Comparison of ENCODE assay signal across 9 cellular contexts in genomic region chr1:236065509-236066005, GRCh38. TPM values are rescaled to one million over a fixed set of nuclear protein-coding genes. Genes with fewer than 3 reads are reported as not detected.
DNase-seq lines count a peak whose midpoint lies in the region; ATAC-seq, FAIRE-seq and TF ChIP-seq lines count a peak whose summit lies in the region.
"Had no signal": no experiment of that assay in that cellular context is flagged by ENCODE, and none has a peak within 500 bp of the region (broad histone marks: within the 10 kb centered on the region; RNA-seq: fewer than 3 reads in every experiment).

No MANE protein-coding gene starts in this region.

- H3K27ac ChIP-seq in 22Rv1 (no peak overlapping the region), IMR-90 (ENCODE audit: insufficient read depth, low read length) (peak overlapping the region; percentile 5; the same call in 1 of the 2 replicates), endothelial cell of umbilical vein (ENCODE audit: insufficient read depth, low read depth, low read length) (no peak overlapping the region), muscle layer of colon (ENCODE audit: low read depth, low read length) (peak overlapping the region; percentile 98)

- H3K9ac ChIP-seq in IMR-90 (ENCODE audit: low read depth, low read length): peak overlapping the region; percentile 51
- peak overlapping the region; percentile 75 for H3K9ac ChIP-seq in endothelial cell of umbilical vein (replicated peaks; ENCODE audit: extremely low read depth, insufficient read depth, low read length)
- H3K9ac ChIP-seq in muscle layer of colon (ENCODE audit: low read length): peak overlapping the region; percentile 94

- H2BK20ac ChIP-seq in IMR-90 (ENCODE audit: low read depth, low read length): no peak overlapping the region

- no peak overlapping the region for H3K56ac ChIP-seq in IMR-90 (ENCODE audit: extremely low read depth, insufficient read depth, low read length)

- H2BK15ac ChIP-seq in IMR-90 (ENCODE audit: low read depth, low read length): 0 out of 3 replicates have a peak overlapping the region, but pooled peaks have one; percentile 45

- peak overlapping the region; percentile 22; the same call in 1 of the 2 replicates for H3K18ac ChIP-seq in IMR-90 (ENCODE audit: low read depth, low read length)

- dilution Hi-C loops in IMR-90 (cut with HindIII; ENCODE audit: low sequenced_read_pairs, unreplicated experiment): no loop called here
- dilution Hi-C loops in endothelial cell of umbilical vein (cut with MboI; ENCODE audit: extremely low pct_ligation_motif_present, low sequenced_read_pairs): no loop called here

- no peak for ATAC-seq in IMR-90 (ENCODE audit: low read depth)

- peaks cover 20% of the 10 kb centered on the region in 2 experiments for H3K79me1 ChIP-seq in IMR-90 (ENCODE audit: low read depth in 1 of 2, low read length in 2 of 2)

- no peak for FAIRE-seq in endothelial cell of umbilical vein (lab: Jason Lieb, UNC)
- FAIRE-seq: G401.6 had no signal

- H2AFZ ChIP-seq in IMR-90 (replicated peaks; ENCODE audit: low read length, poor library complexity): peak overlapping the region; percentile 97
- H2AFZ ChIP-seq in endothelial cell of umbilical vein (ENCODE audit: low read depth, low read length): peak overlapping the region; percentile 96

- BruUV-seq in IMR-90 (replicated peaks; lab: Mats Ljungman, UMichigan) (no TSS peak), endothelial cell of umbilical vein (replicated peaks; lab: Mats Ljungman, UMichigan) (no TSS peak)

- H3K4me1 ChIP-seq in IMR-90 (ENCODE audit: control insufficient read depth, insufficient read depth, low read length) (peaks cover 3% of the 10 kb centered on the region; the same call in 1 of the 2 replicates), endothelial cell of umbilical vein (ENCODE audit: control insufficient read depth, extremely low read depth, insufficient read depth, low read length) (peaks cover 8% of the 10 kb centered on the region), muscle layer of colon (ENCODE audit: insufficient read depth, low read length) (peaks cover 34% of the 10 kb centered on the region)

- TF ChIP-seq POLR2A in IMR-90 (IDR thresholded peaks at IDR 0.05; ENCODE audit: low read depth, low read length) (no peak), endothelial cell of umbilical vein (IDR thresholded peaks at IDR 0.05; ENCODE audit: low read depth, low read length) (no peak)

- H3K4me2 ChIP-seq in IMR-90 (ENCODE audit: low read depth, low read length) (peak overlapping the region; percentile 81), endothelial cell of umbilical vein (ENCODE audit: insufficient read depth, low read length) (peak overlapping the region; percentile 64)

- WGBS in IMR-90 (ENCODE audit: extremely low coverage in 2 of 2, insufficient read length in 1 of 2), 2 experiments: 22% methylated on average over 7 of the region's 17 CpGs; no CpG with 5 or more reads in 1 of the 2 experiments

- H3K9me3 ChIP-seq in IMR-90 (ENCODE audit: control insufficient read depth, insufficient read depth, low read length) (peaks cover under 1% of the 10 kb centered on the region; the same call in 1 of the 2 replicates), endothelial cell of umbilical vein (replicated peaks; ENCODE audit: control insufficient read depth, insufficient read depth, low read length) (no peaks in the 10 kb centered on the region), muscle layer of colon (ENCODE audit: low read length) (no peaks in the 10 kb centered on the region)

- TF ChIP-seq CTCF in 22Rv1 (IDR thresholded peaks at IDR 0.05) (0 out of 2 replicates have a peak, but pooled peaks have one; percentile 28), IMR-90 (conservative IDR thresholded peaks at IDR 0.05; ENCODE audit: low read depth, low read length) (no peak), endothelial cell of umbilical vein (IDR thresholded peaks at IDR 0.05; ENCODE audit: extremely low read depth in 1 of 2, insufficient read depth in 1 of 2, low read depth in 1 of 2, low read length in 2 of 2) (no peak)

- no peak overlapping the region for H2BK5ac ChIP-seq in IMR-90 (ENCODE audit: low read depth, low read length, poor library complexity, severe bottlenecking)

- H3K23ac ChIP-seq in IMR-90 (ENCODE audit: low read depth, low read length): peak overlapping the region; percentile 81

- H4K5ac ChIP-seq in IMR-90 (ENCODE audit: low read depth, low read length): 0 out of 2 replicates have a peak overlapping the region, but pooled peaks have one; percentile 9

- H3K79me2 ChIP-seq in endothelial cell of umbilical vein (ENCODE audit: control insufficient read depth, insufficient read depth, low read length): peaks cover 4% of the 10 kb centered on the region

- H3K9me1 ChIP-seq in IMR-90 (ENCODE audit: insufficient read depth, low read length): no peaks in the 10 kb centered on the region
- no peaks in the 10 kb centered on the region for H3K9me1 ChIP-seq in endothelial cell of umbilical vein (replicated peaks; ENCODE audit: control insufficient read depth, extremely low read depth, insufficient read depth, low read length)

- intact Hi-C loops in IMR-90 (cut with micrococcal nuclease) (loop anchor here (2.0 kb wide), 1 partner anchor 199 kb away; the partner anchor contains the start of gene LYST), endothelial cell of umbilical vein (cut with micrococcal nuclease) (loop anchor here (1.0 to 10.0 kb wide), 6 partner anchors 21 to 561 kb away; partner anchors contain the start of genes B3GALNT2 and HEATR1)

- peak overlapping the region; percentile 69; the same call in 1 of the 2 replicates for H3K4ac ChIP-seq in IMR-90 (ENCODE audit: low read depth, low read length)

- H4K8ac ChIP-seq in IMR-90 (ENCODE audit: low read depth in 2 of 2, low read length in 2 of 2): peak overlapping the region in 1 of 2 experiments; percentile 56; a peak in 1 of 4 replicates

- POLR2A ChIA-PET in IMR-90 (lab: Charles Lee; ENCODE audit: unreplicated experiment) (no interaction called here), endothelial cell of umbilical vein (lab: Charles Lee) (no interaction called here)

- peak overlapping the region; percentile 6 for H2AK9ac ChIP-seq in IMR-90 (replicated peaks; ENCODE audit: low read depth, low read length, poor library complexity)

- peak overlapping the region; percentile 25; the same call in 1 of the 2 replicates for H2AK5ac ChIP-seq in IMR-90 (ENCODE audit: low read depth, low read length)

- peak overlapping the region; percentile 63 for H2BK120ac ChIP-seq in IMR-90 (ENCODE audit: low read depth, low read length)

- TF ChIP-seq RAD21 in IMR-90 (IDR thresholded peaks at IDR 0.05; ENCODE audit: low read length): no peak

- H3K27me3 ChIP-seq in IMR-90 (ENCODE audit: control insufficient read depth, insufficient read depth, low read length) (no peaks in the 10 kb centered on the region), endothelial cell of umbilical vein (ENCODE audit: control insufficient read depth in 2 of 2, insufficient read depth in 2 of 2, low read length in 2 of 2) (peaks cover 0 to under 1% of the 10 kb centered on the region in 2 experiments), muscle layer of colon (ENCODE audit: control insufficient read depth in 1 of 2, insufficient read depth in 2 of 2, low read length in 2 of 2) (no peaks in the 10 kb centered on the region)

- H3K14ac ChIP-seq in IMR-90 (replicated peaks; ENCODE audit: low read depth, low read length): no peak overlapping the region; the same call in 1 of the 2 replicates

- DNase-seq in IMR-90 (no peak), endothelial cell of umbilical vein (ENCODE audit: low read depth, low spot score) (no peak), HUDEP-2 (lab: John Stamatoyannopoulos, UW; ENCODE audit: unreplicated experiment in 76 of 76) (no peak), cerebellar nuclear complex (lab: John Stamatoyannopoulos, UW) (no peak), COR-L47 (lab: John Stamatoyannopoulos, UW) (no peak), NCI-H1436 treated with DMSO at 0.1 percent for 48 hours (lab: John Stamatoyannopoulos, UW) (no peak)

- H3K4me3 ChIP-seq in IMR-90 (ENCODE audit: insufficient read depth, low read depth, low read length): peak overlapping the region; percentile 78
- H3K4me3 ChIP-seq in endothelial cell of umbilical vein (replicated peaks in 1 of 3; ENCODE audit: insufficient read depth in 1 of 3, low read depth in 1 of 3, low read length in 3 of 3): peak overlapping the region; percentile 75 to 89 (median 89)
- peak overlapping the region; percentile 92 to 95 for H3K4me3 ChIP-seq in muscle layer of colon (ENCODE audit: low read depth in 1 of 2, low read length in 2 of 2)

- no peaks in the 10 kb centered on the region for H4K20me1 ChIP-seq in IMR-90 (ENCODE audit: insufficient read depth, low read length)
- H4K20me1 ChIP-seq in endothelial cell of umbilical vein (replicated peaks; ENCODE audit: control insufficient read depth, extremely low read depth, insufficient read depth, low read length): no peaks in the 10 kb centered on the region

- in situ Hi-C loops in IMR-90 (cut with MboI; ENCODE audit: low sequenced_read_pairs): no loop called here

- no peaks in the 10 kb centered on the region for H3K36me3 ChIP-seq in IMR-90 (ENCODE audit: control insufficient read depth, insufficient read depth, low read length)
- H3K36me3 ChIP-seq in endothelial cell of umbilical vein (ENCODE audit: control insufficient read depth in 2 of 2, extremely low read depth in 1 of 2, insufficient read depth in 2 of 2, low read length in 2 of 2): no peaks in the 10 kb centered on the region
- peaks cover 10% of the 10 kb centered on the region for H3K36me3 ChIP-seq in muscle layer of colon (ENCODE audit: insufficient read depth, low read length)

- CTCF ChIA-PET in IMR-90 (lab: Yijun Ruan, JAX) (interaction anchor here (0.9 to 1.4 kb wide), 2 partner anchors 14 to 35 kb away, joined by 3 read pairs; no protein-coding TSS in a partner anchor), endothelial cell of umbilical vein (lab: Charles Lee) (interaction anchor here (1.5 to 3.5 kb wide), 2 partner anchors 87 to 93 kb away, joined by 4 to 24 read pairs; no protein-coding TSS in a partner anchor)

- H4K91ac ChIP-seq in IMR-90 (ENCODE audit: insufficient read depth, low read depth, low read length): peak overlapping the region; percentile 72; the same call in 1 of the 2 replicates

RNA-seq across cellular contexts. Expression of gene NID1, which starts 0.7 kb away (rescaled TPM):
- total RNA-seq in IMR-90 (2012; rRNA removed): 21.9 and 23.9 TPM in 2 replicates
- polyA plus RNA-seq in IMR-90 (2012; rRNA removed): 80.8 and 83.3 TPM in 2 replicates
- polyA plus RNA-seq in IMR-90 (2012; cell fraction: cytosol; rRNA removed): 47.5 and 63.2 TPM in 2 replicates
- polyA plus RNA-seq in IMR-90 (2012; cell fraction: nucleus; rRNA removed; ENCODE audit: low replicate concordance): 33.2 and 41.3 TPM in 2 replicates
- total RNA-seq in endothelial cell of umbilical vein: 87.0 and 102 TPM in 2 replicates
- polyA plus RNA-seq in endothelial cell of umbilical vein: 87.8 and 109 TPM in 2 replicates
- polyA plus RNA-seq in endothelial cell of umbilical vein (2011; cell fraction: cytosol; rRNA removed): 84.1 and 87.7 TPM in 2 replicates
- 75.6 and 82.9 TPM in 2 replicates for polyA plus RNA-seq in endothelial cell of umbilical vein (2011; cell fraction: nucleus; rRNA removed)
- 63.2 and 88.4 TPM in 2 replicates for polyA plus RNA-seq in endothelial cell of umbilical vein (2012)
- 129 and 153 TPM in 2 replicates for polyA minus RNA-seq in endothelial cell of umbilical vein
- polyA minus RNA-seq in endothelial cell of umbilical vein (2011; cell fraction: cytosol; rRNA and poly(A)+ RNA removed): not detected
- 49.7 and 57.7 TPM in 2 replicates for polyA minus RNA-seq in endothelial cell of umbilical vein (2011; cell fraction: nucleus; rRNA and poly(A)+ RNA removed)

Comparison
In these comparisons a context has a peak if more than half of its experiments do, and no peak if none do; other contexts are left out.
1. H3K27ac ChIP-seq: peak in IMR-90 (single experiment) and muscle layer of colon (single experiment); none in 22Rv1 (single experiment) and endothelial cell of umbilical vein (single experiment).
2. Peak in every context shown above with its lines, with median percentiles within 50 percentile points of each other: H3K4me3 ChIP-seq and H3K9ac ChIP-seq.